In the genomic region with DNA sequence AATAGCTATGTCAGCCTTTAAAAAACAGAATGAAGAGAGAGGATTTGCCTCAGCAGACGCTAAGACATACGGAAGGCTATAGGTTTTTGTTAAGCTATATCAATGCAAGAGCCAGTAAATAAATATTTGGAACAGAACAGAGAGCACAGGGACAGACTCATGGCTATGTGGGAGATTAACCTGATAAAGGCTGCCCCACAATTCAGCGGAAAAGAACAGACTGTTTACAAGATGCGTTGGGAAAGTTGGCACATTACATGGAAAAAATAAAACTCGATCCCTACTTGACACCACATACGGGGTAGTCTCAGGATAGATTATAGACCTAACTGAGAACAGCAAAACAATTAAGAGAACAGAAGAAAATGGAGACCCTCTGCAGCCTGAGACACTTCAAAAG, we compare ENCODE assay signal across 27 cellular contexts. TPM values are rescaled to one million over a fixed set of nuclear protein-coding genes. Genes with fewer than 3 reads are reported as not detected.
"Had no signal": no experiment of that assay in that cellular context is flagged by ENCODE, and none has a peak within 500 bp of the region (broad histone marks: within the 10 kb centered on the region; RNA-seq: fewer than 3 reads in every experiment).

No MANE protein-coding gene starts in this region.

- H3K27ac ChIP-seq: lower lobe of right lung, neural progenitor cell, tibial artery had no signal

- H3K4me3 Mint-ChIP-seq: activated CD4-positive, alpha-beta memory T cell treated with anti-CD3 and anti-CD28 coated beads for 36 hours; activated naive CD4-positive, alpha-beta T cell treated with anti-CD3 and anti-CD28 coated beads for 36 hours; activated naive CD8-positive, alpha-beta T cell treated with anti-CD3 and anti-CD28 coated beads, Interleukin-2, amount 10 ng/mL, durations not matched to agents 7 days and 5 days; endodermal cell; naive B cell; neural progenitor cell; T-helper 17 cell had no signal

- H3K9me3 Mint-ChIP-seq: activated CD4-positive, alpha-beta memory T cell treated with anti-CD3 and anti-CD28 coated beads for 36 hours; activated naive CD4-positive, alpha-beta T cell treated with anti-CD3 and anti-CD28 coated beads for 36 hours; activated naive CD8-positive, alpha-beta T cell treated with anti-CD3 and anti-CD28 coated beads, Interleukin-2, amount 10 ng/mL, durations not matched to agents 7 days and 5 days; endodermal cell; naive B cell; neural progenitor cell had no signal

- ATAC-seq: gastroesophageal sphincter; left colon; lower lobe of right lung; mucosa of descending colon; stimulated activated naive CD8-positive, alpha-beta T cell treated with anti-CD3 and anti-CD28 coated beads, Interleukin-15, Interleukin-2, amounts not matched to agents 100 U/mL and 50 U/mL, for 24 hours; T-helper 17 cell had no signal

- H3K27me3 Mint-ChIP-seq: activated CD4-positive, alpha-beta memory T cell treated with anti-CD3 and anti-CD28 coated beads for 36 hours; T-helper 17 cell had no signal

- H3K4me3 ChIP-seq: gastroesophageal sphincter, lower lobe of right lung, mucosa of descending colon, neural progenitor cell, tibial artery had no signal

- H3K4me1 Mint-ChIP-seq: activated naive CD8-positive, alpha-beta T cell treated with anti-CD3 and anti-CD28 coated beads, Interleukin-2, amount 10 ng/mL, durations not matched to agents 7 days and 5 days had no signal

- H3K9me3 ChIP-seq: gastroesophageal sphincter, lower lobe of right lung, mucosa of descending colon, tibial artery had no signal

- H3K27me3 ChIP-seq: gastroesophageal sphincter, neural progenitor cell had no signal

- H3K36me3 ChIP-seq: gastroesophageal sphincter, lower lobe of right lung, neural progenitor cell, tibial artery had no signal

- H3K36me3 Mint-ChIP-seq: activated CD4-positive, alpha-beta memory T cell treated with anti-CD3 and anti-CD28 coated beads for 36 hours; activated naive CD8-positive, alpha-beta T cell treated with anti-CD3 and anti-CD28 coated beads, Interleukin-2, amount 10 ng/mL, durations not matched to agents 7 days and 5 days; naive B cell; neural progenitor cell had no signal

- DNase-seq: activated CD4-positive, alpha-beta memory T cell treated with anti-CD3 and anti-CD28 coated beads for 36 hours; activated CD4-positive, alpha-beta T cell treated with anti-CD3 and anti-CD28 coated beads for 48 hours; activated CD4-positive, CD25-positive, alpha-beta regulatory T cell; activated effector memory CD4-positive, alpha-beta T cell treated with Interleukin-2 at 50 U/mL for 16 hours; activated naive CD4-positive, alpha-beta T cell treated with anti-CD3 and anti-CD28 coated beads for 36 hours; activated naive CD8-positive, alpha-beta T cell treated with anti-CD3 and anti-CD28 coated beads, Interleukin-2, amount 10 ng/mL, durations not matched to agents 7 days and 5 days; activated T-cell treated with anti-CD3 and anti-CD28 coated beads, Interleukin-2, amount 50 U/mL, for 48 hours; amniotic stem cell; cortex of kidney; endodermal cell; head of caudate nucleus; islet precursor cell; left colon; lower lobe of right lung; mesendoderm; mucosa of descending colon; naive B cell; retina; stimulated activated CD4-positive, alpha-beta T cell treated with anti-CD3 and anti-CD28 coated beads, Interleukin-12 subunit alpha, Interleukin-12 subunit beta, amount 100 ng/mL, for 4 hours; stimulated activated CD4-positive, alpha-beta T cell treated with anti-CD3 and anti-CD28 coated beads, Interleukin-4, amount 100 ng/mL, for 4 hours; stimulated activated naive CD8-positive, alpha-beta T cell treated with anti-CD3 and anti-CD28 coated beads, Interleukin-15, Interleukin-2, amounts not matched to agents 100 U/mL and 50 U/mL, for 24 hours; T-helper 17 cell; tibial artery had no signal

- H3K27ac Mint-ChIP-seq: activated CD4-positive, alpha-beta memory T cell treated with anti-CD3 and anti-CD28 coated beads for 36 hours; activated naive CD4-positive, alpha-beta T cell treated with anti-CD3 and anti-CD28 coated beads for 36 hours; activated naive CD8-positive, alpha-beta T cell treated with anti-CD3 and anti-CD28 coated beads, Interleukin-2, amount 10 ng/mL, durations not matched to agents 7 days and 5 days; endodermal cell; naive B cell; neural progenitor cell; T-helper 17 cell had no signal

RNA-seq across cellular contexts. Expression of gene ATG9B, which starts 57.0 kb away (rescaled TPM):
- total RNA-seq: posterior vena cava, urinary bladder had no signal
